ENCODE assay signal across 1 cellular context in the genomic region with DNA sequence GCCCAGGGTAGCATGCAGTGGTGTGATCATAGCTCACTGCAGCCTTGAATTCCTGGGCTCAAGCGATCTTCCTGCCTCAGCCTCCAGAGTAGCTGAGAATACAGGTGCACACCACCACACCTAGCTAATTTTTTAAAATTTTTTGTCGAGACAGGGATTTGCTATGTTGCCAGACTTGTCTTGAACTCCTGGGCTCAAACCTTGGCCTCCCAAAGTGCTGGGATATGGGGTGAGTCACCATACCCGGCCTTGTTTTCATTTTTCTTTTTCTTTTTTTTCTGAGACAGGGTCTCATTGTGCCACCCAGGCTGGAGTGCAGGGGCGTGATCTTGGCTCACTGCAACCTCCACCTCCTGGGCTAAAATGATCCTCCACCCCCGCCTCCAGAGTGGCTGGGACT.
TF ChIP-seq lines count a peak whose summit lies in the region.

No MANE protein-coding gene starts in this region.

TF ChIP-seq in HEK293, 187 proteins besides CTCF, POLR2A, EP300 and RAD21 (continued from another document):
- TF ChIP-seq ZNF404 (tag by site-specific recombination; IDR thresholded peaks at IDR 0.05): no peak
- no peak for TF ChIP-seq ZNF571 (tag by site-specific recombination; IDR thresholded peaks at IDR 0.05)
- TF ChIP-seq REPIN1 (tag by site-specific recombination; IDR thresholded peaks at IDR 0.05; ENCODE audit: low read depth): no peak
- TF ChIP-seq ZFHX2 (tag by site-specific recombination; conservative IDR thresholded peaks at IDR 0.05): peak; percentile 39; the same call in 1 of the 2 replicates
- TF ChIP-seq, protein P1, sequence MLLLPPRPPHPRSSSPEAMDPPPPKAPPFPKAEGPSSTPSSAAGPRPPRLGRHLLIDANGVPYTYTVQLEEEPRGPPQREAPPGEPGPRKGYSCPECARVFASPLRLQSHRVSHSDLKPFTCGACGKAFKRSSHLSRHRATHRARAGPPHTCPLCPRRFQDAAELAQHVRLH (tag by site-specific recombination; IDR thresholded peaks at IDR 0.05): no peak
- no peak for TF ChIP-seq SP3 (tag by site-specific recombination; IDR thresholded peaks at IDR 0.05)
- TF ChIP-seq ZNF202 (tag by site-specific recombination; IDR thresholded peaks at IDR 0.05; ENCODE audit: borderline replicate concordance): no peak
